In the genomic region with DNA sequence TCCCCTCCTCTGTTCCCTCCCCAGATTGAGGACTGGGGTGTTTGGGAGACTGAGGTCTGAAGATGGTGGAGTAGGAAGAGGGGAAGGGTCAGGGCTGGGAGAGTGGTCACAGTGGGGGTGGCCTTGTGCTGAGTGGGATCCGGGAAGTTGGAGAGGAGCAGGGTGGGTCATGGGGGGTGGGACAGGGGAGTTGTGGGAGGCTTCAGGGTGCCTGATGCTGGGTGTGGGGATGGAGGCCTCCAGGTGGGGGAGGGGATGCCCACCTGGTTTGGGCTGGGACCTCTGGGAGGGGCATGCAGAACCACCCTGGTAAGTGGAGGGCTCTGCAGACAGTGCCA, we compare ENCODE assay signal across 18 cellular contexts. TPM values are rescaled to one million over a fixed set of nuclear protein-coding genes. Genes with fewer than 3 reads are reported as not detected.
A peak's percentile ranks its signal among the peaks of the same experiment; 100 is the strongest.
DNase-seq lines count a peak whose midpoint lies in the region; ATAC-seq, FAIRE-seq and TF ChIP-seq lines count a peak whose summit lies in the region.
"Had no signal": no experiment of that assay in that cellular context is flagged by ENCODE, and none has a peak within 500 bp of the region (broad histone marks: within the 10 kb centered on the region; RNA-seq: fewer than 3 reads in every experiment).

No MANE protein-coding gene starts in this region.

- peaks cover 47% of the 10 kb centered on the region for H4K20me1 ChIP-seq in neural progenitor cell (ENCODE audit: low read depth)

- H3K4me1 Mint-ChIP-seq in natural killer cell treated with Interleukin-12 subunit alpha and Interleukin-12 subunit beta and Interleukin-15 and Interleukin-18, amount 100 ng/mL, for 72 hours (ENCODE audit: low read depth in 2 of 2): peaks cover 18 to 21% of the 10 kb centered on the region in 2 donors
- H3K4me1 Mint-ChIP-seq in natural killer cell (peaks cover 31% of the 10 kb centered on the region in 2 donors), neural progenitor cell (peaks cover 84% of the 10 kb centered on the region)

- H3K9me3 Mint-ChIP-seq in natural killer cell treated with Interleukin-12 subunit alpha and Interleukin-12 subunit beta and Interleukin-15 and Interleukin-18, amount 100 ng/mL, for 72 hours: no peaks in the 10 kb centered on the region
- H3K9me3 Mint-ChIP-seq in natural killer cell (no peaks in the 10 kb centered on the region), neural progenitor cell (no peaks in the 10 kb centered on the region)
- H3K9me3 Mint-ChIP-seq: activated naive CD4-positive, alpha-beta T cell treated with anti-CD3 and anti-CD28 coated beads, Interleukin-2, amount 50 U/mL, for 24 hours had no signal

- H3K4me1 ChIP-seq in colonic mucosa: peaks cover 22% of the 10 kb centered on the region
- peaks cover 68% of the 10 kb centered on the region for H3K4me1 ChIP-seq in neural progenitor cell

- no peak for ATAC-seq in natural killer cell treated with Interleukin-12 subunit alpha and Interleukin-12 subunit beta and Interleukin-15 and Interleukin-18, amount 100 ng/mL, for 72 hours
- ATAC-seq in natural killer cell (no peak), left lobe of liver (no peak)
- ATAC-seq: left colon had no signal

- H3K27me3 ChIP-seq in colonic mucosa (no peaks in the 10 kb centered on the region), neural progenitor cell (no peaks in the 10 kb centered on the region)
- H3K27me3 ChIP-seq: BLaER1 treated with 17β-estradiol and CSF1 and Interleukin-3, amounts not matched to agents 10 nM and 100 nM; neutrophil had no signal

- peak; percentile 5 for DNase-seq in natural killer cell treated with Interleukin-12 subunit alpha and Interleukin-12 subunit beta and Interleukin-15 and Interleukin-18, amount 100 ng/mL, for 72 hours (ENCODE audit: low spot score)
- no peak for DNase-seq in natural killer cell
- no peak for DNase-seq in colonic mucosa
- no peak for DNase-seq in neural progenitor cell (ENCODE audit: low spot score)
- no peak for DNase-seq in left lobe of liver (ENCODE audit: low spot score)
- no peak for DNase-seq in NCI-H446 (lab: John Stamatoyannopoulos, UW)
- no peak for DNase-seq in HK-2 (ENCODE audit: unreplicated experiment)
- no peak for DNase-seq in GM12892 (ENCODE audit: insufficient read length)
- DNase-seq: NCI-H146; SHP77 treated with DMSO at 0.1 percent for 48 hours; stimulated activated CD4-positive, alpha-beta T cell treated with anti-CD3 and anti-CD28 coated beads, Interleukin-4, amount 100 ng/mL, for 24 hours; T-helper 1 cell had no signal

- H3K36me3 ChIP-seq in colonic mucosa (no peaks in the 10 kb centered on the region), neural progenitor cell (no peaks in the 10 kb centered on the region)
- H3K36me3 ChIP-seq: neutrophil had no signal

- FAIRE-seq in GM12892 (lab: Jason Lieb, UNC): no peak
- FAIRE-seq: astrocyte had no signal

- H2AFZ ChIP-seq in neural progenitor cell (replicated peaks): no peak overlapping the region

- H3K4me3 Mint-ChIP-seq in natural killer cell treated with Interleukin-12 subunit alpha and Interleukin-12 subunit beta and Interleukin-15 and Interleukin-18, amount 100 ng/mL, for 72 hours: no peak overlapping the region
- H3K4me3 Mint-ChIP-seq in natural killer cell: no peak overlapping the region
- H3K4me3 Mint-ChIP-seq in neural progenitor cell: no peak overlapping the region
- H3K4me3 Mint-ChIP-seq: activated naive CD4-positive, alpha-beta T cell treated with anti-CD3 and anti-CD28 coated beads, Interleukin-2, amount 50 U/mL, for 24 hours had no signal

- H3K4me2 ChIP-seq in neural progenitor cell: peak overlapping the region; percentile 79

- no peaks in the 10 kb centered on the region for H3K36me3 Mint-ChIP-seq in natural killer cell treated with Interleukin-12 subunit alpha and Interleukin-12 subunit beta and Interleukin-15 and Interleukin-18, amount 100 ng/mL, for 72 hours
- H3K36me3 Mint-ChIP-seq in natural killer cell (no peaks in the 10 kb centered on the region), neural progenitor cell (peaks cover 5% of the 10 kb centered on the region)
- H3K36me3 Mint-ChIP-seq: activated naive CD4-positive, alpha-beta T cell treated with anti-CD3 and anti-CD28 coated beads, Interleukin-2, amount 50 U/mL, for 24 hours had no signal

- intact Hi-C loops in natural killer cell (cut with micrococcal nuclease): no loop called here
- intact Hi-C loops in colonic mucosa (cut with DNase I): no loop called here

- no peak overlapping the region for H3K4me3 ChIP-seq in colonic mucosa
- H3K4me3 ChIP-seq in neural progenitor cell: no peak overlapping the region
- H3K4me3 ChIP-seq: BLaER1 treated with 17β-estradiol and CSF1 and Interleukin-3, amounts not matched to agents 10 nM and 100 nM had no signal

- H3F3A ChIP-seq in neural progenitor cell (ENCODE audit: low read depth): peaks cover 75% of the 10 kb centered on the region

- H3K27ac ChIP-seq in colonic mucosa (peak overlapping the region; percentile 71), neural progenitor cell (peak overlapping the region; percentile 84)
- H3K27ac ChIP-seq: BLaER1 treated with 17β-estradiol and CSF1 and Interleukin-3, amounts not matched to agents 10 nM and 100 nM; neutrophil had no signal

- TF ChIP-seq CTCF in natural killer cell (IDR thresholded peaks at IDR 0.05) (no peak), colonic mucosa (IDR thresholded peaks at IDR 0.05) (no peak), neural progenitor cell (IDR thresholded peaks at IDR 0.05) (no peak)

- H3K9me3 ChIP-seq in colonic mucosa: no peaks in the 10 kb centered on the region
- H3K9me3 ChIP-seq in neural progenitor cell (ENCODE audit: low read depth): no peaks in the 10 kb centered on the region
- H3K9me3 ChIP-seq: BLaER1 treated with 17β-estradiol and CSF1 and Interleukin-3, amounts not matched to agents 10 nM and 100 nM; neutrophil had no signal

- no peak for TF ChIP-seq POLR2A in GM12892 (IDR thresholded peaks at IDR 0.05; ENCODE audit: low read depth, low read length)

- peaks cover 71% of the 10 kb centered on the region for H3K79me2 ChIP-seq in neural progenitor cell (ENCODE audit: low read depth)

- H3K9ac ChIP-seq in colonic mucosa (ENCODE audit: low read depth in 2 of 2, low read length in 2 of 2) (peak overlapping the region; percentile 37 to 82), neural progenitor cell (no peak overlapping the region)

- H3K27me3 Mint-ChIP-seq in natural killer cell treated with Interleukin-12 subunit alpha and Interleukin-12 subunit beta and Interleukin-15 and Interleukin-18, amount 100 ng/mL, for 72 hours: no peaks in the 10 kb centered on the region
- H3K27me3 Mint-ChIP-seq in natural killer cell (ENCODE audit: low read depth in 2 of 2) (no peaks in the 10 kb centered on the region), neural progenitor cell (ENCODE audit: insufficient read depth, low read depth) (peaks cover 17% of the 10 kb centered on the region)
- H3K27me3 Mint-ChIP-seq: activated naive CD4-positive, alpha-beta T cell treated with anti-CD3 and anti-CD28 coated beads, Interleukin-2, amount 50 U/mL, for 24 hours had no signal

- no peak overlapping the region for H3K27ac Mint-ChIP-seq in natural killer cell treated with Interleukin-12 subunit alpha and Interleukin-12 subunit beta and Interleukin-15 and Interleukin-18, amount 100 ng/mL, for 72 hours
- H3K27ac Mint-ChIP-seq in natural killer cell (no peak overlapping the region), neural progenitor cell (no peak overlapping the region)
- H3K27ac Mint-ChIP-seq: activated naive CD4-positive, alpha-beta T cell treated with anti-CD3 and anti-CD28 coated beads, Interleukin-2, amount 50 U/mL, for 24 hours had no signal

RNA-seq across cellular contexts. Expression of a gene that starts 2.6 kb away (rescaled TPM):
- total RNA-seq in natural killer cell treated with Interleukin-12 subunit alpha and Interleukin-12 subunit beta and Interleukin-15 and Interleukin-18, amount 100 ng/mL, for 72 hours: 1 to 10 TPM; 4.0 to 5.1 TPM
- 1 to 10 TPM; 1.3 to 2.7 (median 1.6) TPM for total RNA-seq in natural killer cell
- total RNA-seq in colonic mucosa: 10 to 100 TPM; 11.0 to 11.3 TPM
- total RNA-seq in neural progenitor cell (ENCODE audit: low replicate concordance): 3.0 and 26.1 TPM in 2 replicates
- total RNA-seq in left lobe of liver: 0.88 TPM
- polyA plus RNA-seq in GM12892 (2012; ENCODE audit: missing spikeins): 4.2 TPM

RNA-seq across cellular contexts. Expression of a gene that starts 13.1 kb away (rescaled TPM):
- 10 to 100 TPM; 53.9 to 84.2 TPM for total RNA-seq in natural killer cell treated with Interleukin-12 subunit alpha and Interleukin-12 subunit beta and Interleukin-15 and Interleukin-18, amount 100 ng/mL, for 72 hours
- total RNA-seq in natural killer cell: 10 to 100 TPM; 58.9 to 79.4 (median 76.5) TPM
- total RNA-seq in colonic mucosa: 100 to 1,000 TPM; 189 to 304 TPM
- total RNA-seq in neural progenitor cell (ENCODE audit: low replicate concordance): 18.0 and 58.9 TPM in 2 replicates
- total RNA-seq in left lobe of liver: 93.5 TPM
- polyA plus RNA-seq in GM12892 (2012; ENCODE audit: missing spikeins): 46.6 TPM

RNA-seq across cellular contexts. Expression of a gene that starts 40.3 kb away (rescaled TPM):
- not detected for total RNA-seq in natural killer cell treated with Interleukin-12 subunit alpha and Interleukin-12 subunit beta and Interleukin-15 and Interleukin-18, amount 100 ng/mL, for 72 hours
- not detected for total RNA-seq in natural killer cell
- total RNA-seq in colonic mucosa: 100 to 1,000 TPM in 1 of 2 donors, 10 to 100 TPM in 1; 86.7 to 122 TPM
- total RNA-seq in neural progenitor cell (ENCODE audit: low replicate concordance): 0.19 and 0.43 TPM in 2 replicates
- total RNA-seq in left lobe of liver: 852 TPM
- 0.98 TPM for polyA plus RNA-seq in GM12892 (2012; ENCODE audit: missing spikeins)

RNA-seq across cellular contexts. Expression of a gene that starts 58.4 kb away (rescaled TPM):
- 10 to 100 TPM in 1 of 2 donors, 1 to 10 TPM in 1; 2.9 to 12.6 TPM for total RNA-seq in natural killer cell treated with Interleukin-12 subunit alpha and Interleukin-12 subunit beta and Interleukin-15 and Interleukin-18, amount 100 ng/mL, for 72 hours
- 1 to 10 TPM; 5.1 to 8.3 (median 7.2) TPM for total RNA-seq in natural killer cell
- total RNA-seq in colonic mucosa: 10 to 100 TPM; 17.6 to 29.6 TPM
- not detected in 2 replicates for total RNA-seq in neural progenitor cell (ENCODE audit: low replicate concordance)
- 27.6 TPM for total RNA-seq in left lobe of liver
- polyA plus RNA-seq in GM12892 (2012; ENCODE audit: missing spikeins): 2.8 TPM

RNA-seq across cellular contexts. Expression of a gene that starts 58.6 kb away (rescaled TPM):
- 10 to 100 TPM; 16.1 to 27.1 TPM for total RNA-seq in natural killer cell treated with Interleukin-12 subunit alpha and Interleukin-12 subunit beta and Interleukin-15 and Interleukin-18, amount 100 ng/mL, for 72 hours
- total RNA-seq in natural killer cell (10 to 100 TPM in 2 of 3 donors, 1 to 10 TPM in 1; 7.3 to 16.7 (median 13.7) TPM), colonic mucosa (10 to 100 TPM; 11.4 to 15.1 TPM), neural progenitor cell (ENCODE audit: low replicate concordance) (2.0 and 14.3 TPM in 2 replicates), left lobe of liver (14.0 TPM)
- 6.6 TPM for polyA plus RNA-seq in GM12892 (2012; ENCODE audit: missing spikeins)
- total RNA-seq: G401 had no signal

Comparison
In these comparisons a context has a peak if more than half of its experiments do, and no peak if none do; other contexts are left out.
1. RNA of a gene that starts 40.3 kb away (total RNA-seq): 852 TPM in left lobe of liver (single experiment) and 86.7 to 122 TPM in colonic mucosa; 0.19 to 0.43 TPM in neural progenitor cell, not detected in natural killer cell treated with Interleukin-12 subunit alpha and Interleukin-12 subunit beta and Interleukin-15 and Interleukin-18, amount 100 ng/mL, for 72 hours and not detected in natural killer cell; every median in the first group is over 10 times any median in the second.